ENCODE assay signal across 8 cellular contexts in the genomic region with DNA sequence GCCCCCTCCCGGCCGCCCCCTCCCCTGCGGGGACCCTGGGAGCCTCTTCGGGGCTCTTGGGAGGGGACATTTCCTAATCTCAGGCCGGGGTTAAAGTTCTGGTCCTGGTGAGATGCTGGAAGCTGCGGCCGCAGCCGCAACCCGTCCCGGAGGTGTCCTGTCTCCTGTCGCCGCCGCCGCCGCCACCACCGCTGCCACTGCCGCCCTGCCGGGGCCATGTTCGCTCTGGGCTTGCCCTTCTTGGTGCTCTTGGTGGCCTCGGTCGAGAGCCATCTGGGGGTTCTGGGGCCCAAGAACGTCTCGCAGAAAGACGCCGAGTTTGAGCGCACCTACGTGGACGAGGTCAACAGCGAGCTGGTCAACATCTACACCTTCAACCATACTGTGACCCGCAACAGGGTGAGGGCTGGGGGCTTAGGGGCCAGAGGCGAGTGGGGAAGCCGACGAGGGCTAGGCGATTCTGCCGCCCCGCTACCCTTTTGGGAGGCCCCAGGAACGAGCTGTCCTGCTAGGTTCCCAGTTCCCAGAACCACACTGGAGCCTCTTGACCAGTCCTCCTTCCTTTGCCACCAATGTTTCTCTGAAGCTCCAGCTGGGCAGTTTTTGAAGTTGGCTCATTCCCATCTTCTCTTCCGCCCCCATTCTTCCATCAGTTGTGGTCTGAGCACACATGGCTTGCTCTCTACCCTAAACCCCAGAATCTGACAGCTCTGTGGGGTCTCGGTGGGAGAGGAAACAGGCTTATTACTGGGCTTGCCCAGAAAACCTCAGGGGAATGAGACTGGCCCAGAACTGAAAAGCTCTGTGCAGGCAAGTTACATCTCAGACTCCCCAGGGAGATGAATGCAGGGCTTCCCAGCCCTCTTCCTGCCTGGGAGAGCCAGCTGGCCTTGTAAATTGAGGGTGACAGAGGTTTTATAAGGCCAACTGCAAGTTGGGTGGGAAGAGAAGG. TPM values are rescaled to one million over a fixed set of nuclear protein-coding genes. Genes with fewer than 3 reads are reported as not detected.
DNase-seq lines count a peak whose midpoint lies in the region; ATAC-seq and TF ChIP-seq lines count a peak whose summit lies in the region.

No MANE protein-coding gene starts in this region.

- peak; percentile 25 to 71 (median 52) for DNase-seq in CD8-positive, alpha-beta T cell
- DNase-seq in HT-29 (ENCODE audit: low spot score) = peak; percentile 55
- DNase-seq in WTC11 (ENCODE audit: low spot score) = peak; percentile 41
- peak; percentile 28 for DNase-seq in dermis blood vessel endothelial cell
- peak in 1 of 2 donors; percentile 34 for DNase-seq in memory B cell (ENCODE audit: low spot score in 2 of 2)
- no peak for DNase-seq in mucosa of gallbladder (ENCODE audit: low spot score)

- TF ChIP-seq CTCF in CD8-positive, alpha-beta T cell (IDR thresholded peaks at IDR 0.05) = no peak
- no peak for TF ChIP-seq CTCF in WTC11 (IDR thresholded peaks at IDR 0.05)

- peaks cover 18% of the 10 kb centered on the region for H3K36me3 Mint-ChIP-seq in CD8-positive, alpha-beta T cell
- peaks cover 7% of the 10 kb centered on the region; the same call in 1 of the 2 replicates for H3K36me3 Mint-ChIP-seq in WTC11
- peaks cover 8% of the 10 kb centered on the region for H3K36me3 Mint-ChIP-seq in memory B cell
- peaks cover 27% of the 10 kb centered on the region for H3K36me3 Mint-ChIP-seq in stimulated activated memory B cell treated with anti-CD40 and anti-IgM and Interleukin-4, amounts not matched to agents 10 μg/mL and 1 μg/mL and 100 μg/mL, for 72 hours

- POLR2A ChIA-PET in CD8-positive, alpha-beta T cell (lab: Charles Lee) = interaction anchor here (0.7 to 4.2 kb wide), 15 partner anchors 9 to 392 kb away, joined by 3 to 32 read pairs (median 4); a partner anchor contains a TSS
- POLR2A ChIA-PET in WTC11 (lab: Charles Lee) = interaction anchor here (0.9 to 2.3 kb wide), 10 partner anchors 12 to 52 kb away, joined by 3 to 17 read pairs (median 4); a partner anchor contains a TSS

- H3K27ac Mint-ChIP-seq in CD8-positive, alpha-beta T cell = peak overlapping the region; percentile 95
- H3K27ac Mint-ChIP-seq in WTC11 = peak overlapping the region; percentile 89
- H3K27ac Mint-ChIP-seq in memory B cell = peak overlapping the region; percentile 93
- H3K27ac Mint-ChIP-seq in stimulated activated memory B cell treated with anti-CD40 and anti-IgM and Interleukin-4, amounts not matched to agents 10 μg/mL and 1 μg/mL and 100 μg/mL, for 72 hours = peak overlapping the region; percentile 87

- H3K27me3 ChIP-seq in CD8-positive, alpha-beta T cell (ENCODE audit: insufficient read depth, low read length) = no peaks in the 10 kb centered on the region

- CTCF ChIA-PET in CD8-positive, alpha-beta T cell (lab: Charles Lee) = interaction anchor here (0.8 to 5.6 kb wide), 8 partner anchors 10 to 388 kb away, joined by 3 to 61 read pairs (median 4); a partner anchor contains a TSS
- CTCF ChIA-PET in WTC11 (lab: Charles Lee) = interaction anchor here (0.7 to 5.6 kb wide), 25 partner anchors 7 to 437 kb away, joined by 3 to 68 read pairs (median 6); a partner anchor contains a TSS

- peaks cover 29% of the 10 kb centered on the region for H3K4me1 Mint-ChIP-seq in CD8-positive, alpha-beta T cell (ENCODE audit: low read depth)
- H3K4me1 Mint-ChIP-seq in WTC11 (peaks cover 26% of the 10 kb centered on the region), memory B cell (peaks cover 26% of the 10 kb centered on the region)
- peaks cover 46% of the 10 kb centered on the region for H3K4me1 Mint-ChIP-seq in stimulated activated memory B cell treated with anti-CD40 and anti-IgM and Interleukin-4, amounts not matched to agents 10 μg/mL and 1 μg/mL and 100 μg/mL, for 72 hours

- H3K4me1 ChIP-seq in CD8-positive, alpha-beta T cell (ENCODE audit: insufficient read depth, low read length) = peaks cover 24% of the 10 kb centered on the region

- intact Hi-C loops in CD8-positive, alpha-beta T cell (cut with DNase I, micrococcal nuclease) = loop anchor here in 1 of 2 experiments (1.0 to 2.0 kb wide), 4 partner anchors 47 to 407 kb away; a partner anchor contains a TSS

- H3K9me3 ChIP-seq in CD8-positive, alpha-beta T cell (ENCODE audit: low read length) = no peaks in the 10 kb centered on the region

- ATAC-seq in CD8-positive, alpha-beta T cell = peak; percentile 35
- ATAC-seq in GM19463 (IDR thresholded peaks at IDR 0.05; ENCODE audit: unreplicated experiment) (peak; percentile 21), WTC11 (peak; percentile 2), memory B cell (ENCODE audit: low read depth) (peak; percentile 50)
- ATAC-seq in stimulated activated memory B cell treated with anti-CD40 and anti-IgM and Interleukin-4, amounts not matched to agents 10 μg/mL and 1 μg/mL and 100 μg/mL, for 72 hours = peak; percentile 73

- H3K4me3 Mint-ChIP-seq in CD8-positive, alpha-beta T cell = peak overlapping the region; percentile 96
- H3K4me3 Mint-ChIP-seq in WTC11 (peak overlapping the region; percentile 92), memory B cell (peak overlapping the region; percentile 96)
- H3K4me3 Mint-ChIP-seq in stimulated activated memory B cell treated with anti-CD40 and anti-IgM and Interleukin-4, amounts not matched to agents 10 μg/mL and 1 μg/mL and 100 μg/mL, for 72 hours = peak overlapping the region; percentile 92

- H3K27ac ChIP-seq in CD8-positive, alpha-beta T cell (ENCODE audit: low read depth, low read length) = peak overlapping the region; percentile 50

- H3K9me3 Mint-ChIP-seq in CD8-positive, alpha-beta T cell = no peaks in the 10 kb centered on the region
- no peaks in the 10 kb centered on the region for H3K9me3 Mint-ChIP-seq in WTC11
- no peaks in the 10 kb centered on the region for H3K9me3 Mint-ChIP-seq in memory B cell
- H3K9me3 Mint-ChIP-seq in stimulated activated memory B cell treated with anti-CD40 and anti-IgM and Interleukin-4, amounts not matched to agents 10 μg/mL and 1 μg/mL and 100 μg/mL, for 72 hours = no peaks in the 10 kb centered on the region

- H3K4me3 ChIP-seq in CD8-positive, alpha-beta T cell (ENCODE audit: low read depth, low read length) = peak overlapping the region; percentile 57

- no peaks in the 10 kb centered on the region for H3K36me3 ChIP-seq in CD8-positive, alpha-beta T cell (ENCODE audit: insufficient read depth, low read length)

- no peaks in the 10 kb centered on the region for H3K27me3 Mint-ChIP-seq in CD8-positive, alpha-beta T cell (ENCODE audit: low read depth)
- peaks cover 6% of the 10 kb centered on the region for H3K27me3 Mint-ChIP-seq in WTC11 (ENCODE audit: low read depth)
- no peaks in the 10 kb centered on the region for H3K27me3 Mint-ChIP-seq in memory B cell
- H3K27me3 Mint-ChIP-seq in stimulated activated memory B cell treated with anti-CD40 and anti-IgM and Interleukin-4, amounts not matched to agents 10 μg/mL and 1 μg/mL and 100 μg/mL, for 72 hours = no peaks in the 10 kb centered on the region

TF ChIP-seq in WTC11, 78 proteins besides CTCF, POLR2A, EP300 and RAD21 (continues in another document):
- TF ChIP-seq, protein P1, sequence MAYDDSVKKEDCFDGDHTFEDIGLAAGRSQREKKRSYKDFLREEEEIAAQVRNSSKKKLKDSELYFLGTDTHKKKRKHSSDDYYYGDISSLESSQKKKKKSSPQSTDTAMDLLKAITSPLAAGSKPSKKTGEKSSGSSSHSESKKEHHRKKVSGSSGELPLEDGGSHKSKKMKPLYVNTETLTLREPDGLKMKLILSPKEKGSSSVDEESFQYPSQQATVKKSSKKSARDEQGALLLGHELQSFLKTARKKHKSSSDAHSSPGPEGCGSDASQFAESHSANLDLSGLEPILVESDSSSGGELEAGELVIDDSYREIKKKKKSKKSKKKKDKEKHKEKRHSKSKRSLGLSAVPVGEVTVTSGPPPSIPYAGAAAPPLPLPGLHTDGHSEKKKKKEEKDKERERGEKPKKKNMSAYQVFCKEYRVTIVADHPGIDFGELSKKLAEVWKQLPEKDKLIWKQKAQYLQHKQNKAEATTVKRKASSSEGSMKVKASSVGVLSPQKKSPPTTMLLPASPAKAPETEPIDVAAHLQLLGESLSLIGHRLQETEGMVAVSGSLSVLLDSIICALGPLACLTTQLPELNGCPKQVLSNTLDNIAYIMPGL (CRISPR knock-in tag; IDR thresholded peaks at IDR 0.05) = peak; percentile 10; the same call in 1 of the 2 replicates

RNA-seq across cellular contexts. Expression of a gene that starts 0.8 kb away (rescaled TPM):
- 100 to 1,000 TPM; 133 to 134 TPM for total RNA-seq in CD8-positive, alpha-beta T cell
- 29.5 and 44.1 TPM in 2 replicates for total RNA-seq in HT-29 (2014; rRNA removed; shearing (Covaris generic))
- total RNA-seq in WTC11 (2021) (20.7 to 27.6 TPM (median 20.9 TPM) in 3 replicates), dermis blood vessel endothelial cell (10.4 and 19.5 TPM in 2 replicates), mucosa of gallbladder (72.9 TPM)

RNA-seq across cellular contexts. Expression of a gene that starts 19.8 kb away (rescaled TPM):
- 1 to 10 TPM; 9.4 to 9.8 TPM for total RNA-seq in CD8-positive, alpha-beta T cell
- 11.3 and 14.7 TPM in 2 replicates for total RNA-seq in HT-29 (2014; rRNA removed; shearing (Covaris generic))
- total RNA-seq in WTC11 (2021) (51.1 to 71.5 TPM (median 53.9 TPM) in 3 replicates), dermis blood vessel endothelial cell (11.4 and 31.3 TPM in 2 replicates), mucosa of gallbladder (2,517 TPM)

RNA-seq across cellular contexts. Expression of a gene that starts 35.2 kb away (rescaled TPM):
- total RNA-seq in CD8-positive, alpha-beta T cell = 10 to 100 TPM; 52.1 to 55.9 TPM
- 82.6 and 88.4 TPM in 2 replicates for total RNA-seq in HT-29 (2014; rRNA removed; shearing (Covaris generic))
- total RNA-seq in WTC11 (2021) (132 to 138 TPM (median 133 TPM) in 3 replicates), dermis blood vessel endothelial cell (231 and 325 TPM in 2 replicates), mucosa of gallbladder (73.9 TPM)

RNA-seq across cellular contexts. Expression of a gene that starts 52.5 kb away (rescaled TPM):
- total RNA-seq in CD8-positive, alpha-beta T cell = 100 to 1,000 TPM; 208 to 218 TPM
- 81.7 and 85.4 TPM in 2 replicates for total RNA-seq in HT-29 (2014; rRNA removed; shearing (Covaris generic))
- total RNA-seq in WTC11 (2021) = 39.4 to 48.9 TPM (median 41.9 TPM) in 3 replicates
- 54.1 and 63.5 TPM in 2 replicates for total RNA-seq in dermis blood vessel endothelial cell
- total RNA-seq in mucosa of gallbladder = 67.0 TPM

RNA-seq across cellular contexts. Expression of a gene that starts 53.1 kb away (rescaled TPM):
- total RNA-seq in CD8-positive, alpha-beta T cell = 10 to 100 TPM; 10.8 to 11.7 TPM
- 10.8 and 11.5 TPM in 2 replicates for total RNA-seq in HT-29 (2014; rRNA removed; shearing (Covaris generic))
- total RNA-seq in WTC11 (2021) = 35.4 to 45.0 TPM (median 37.8 TPM) in 3 replicates
- 10.6 and 12.3 TPM in 2 replicates for total RNA-seq in dermis blood vessel endothelial cell
- 30.5 TPM for total RNA-seq in mucosa of gallbladder

Comparison
In these comparisons a context has a peak if more than half of its experiments do, and no peak if none do; other contexts are left out.
1. ATAC-seq: peak in every context shown above with its lines; median percentile 73 in stimulated activated memory B cell treated with anti-CD40 and anti-IgM and Interleukin-4, amounts not matched to agents 10 μg/mL and 1 μg/mL and 100 μg/mL, for 72 hours; 50 in memory B cell; 35 in CD8-positive, alpha-beta T cell; 21 in GM19463; 2 in WTC11.
2. RNA of a gene that starts 19.8 kb away (total RNA-seq): 2,517 TPM in mucosa of gallbladder (single experiment); 51.1 to 71.5 TPM in WTC11, 11.4 to 31.3 TPM in dermis blood vessel endothelial cell, 11.3 to 14.7 TPM in HT-29 and 9.4 to 9.8 TPM in CD8-positive, alpha-beta T cell; every median in the first group is over 10 times any median in the second.
3. Peak in every context shown above with its lines, with median percentiles within 50 percentile points of each other: H3K27ac Mint-ChIP-seq and H3K4me3 Mint-ChIP-seq.